ENCODE assay signal across 12 cellular contexts in genomic region chr5:139708434-139708849, GRCh38.
DNase-seq lines count a peak whose midpoint lies in the region; ATAC-seq and TF ChIP-seq lines count a peak whose summit lies in the region.
"Had no signal": no experiment of that assay in that cellular context is flagged by ENCODE, and none has a peak within 500 bp of the region (broad histone marks: within the 10 kb centered on the region; RNA-seq: fewer than 3 reads in every experiment).

No MANE protein-coding gene starts in this region.

- no peak for ATAC-seq in gastroesophageal sphincter
- ATAC-seq in HG03439 (IDR thresholded peaks at IDR 0.05; ENCODE audit: unreplicated experiment): no peak
- ATAC-seq: activated CD4-positive, CD25-positive, alpha-beta regulatory T cell treated with anti-CD3 and anti-CD28 coated beads, Interleukin-2, amount 50 U/mL, for 24 hours had no signal

- no peak for TF ChIP-seq CTCF in DOHH2 (IDR thresholded peaks at IDR 0.05; ENCODE audit: low read depth, low read length, poor library complexity, severe bottlenecking)
- TF ChIP-seq CTCF in gastroesophageal sphincter (IDR thresholded peaks at IDR 0.05): no peak

- H3K4me1 ChIP-seq in DOHH2 (ENCODE audit: control insufficient read depth, low read length) (peaks cover 59% of the 10 kb centered on the region), gastroesophageal sphincter (peaks cover 0 to 43% (median 21%) of the 10 kb centered on the region in 3 donors), skeletal muscle satellite cell (ENCODE audit: control insufficient read depth, insufficient read depth, low read length) (peaks cover 40% of the 10 kb centered on the region)

- peak; percentile 67 for DNase-seq in NCI-H69 (lab: John Stamatoyannopoulos, UW)
- no peak for DNase-seq in D341Med (ENCODE audit: low spot score)
- no peak for DNase-seq in stimulated activated CD4-positive, alpha-beta T cell treated with anti-CD3 and anti-CD28 coated beads, Interleukin-2, amount 100 ng/mL, for 48 hours
- no peak for DNase-seq in retina
- DNase-seq: activated naive CD4-positive, alpha-beta T cell; HCEC 1CT; NCI-H1105 treated with DMSO at 0.1 percent for 48 hours had no signal

- no peak overlapping the region; the same call in 1 of the 2 replicates for H3K4me2 ChIP-seq in DOHH2 (ENCODE audit: low read length)
- peak overlapping the region; percentile 7 for H3K4me2 ChIP-seq in skeletal muscle satellite cell (ENCODE audit: low read length)

- H3K27ac ChIP-seq in DOHH2 (ENCODE audit: low read depth, low read length) (0 out of 2 replicates have a peak overlapping the region, but pooled peaks have one; percentile 11), gastroesophageal sphincter (peak overlapping the region in 3 of 4 donors; percentile 69 to 76 (median 75))

- H3K9me2 ChIP-seq in DOHH2 (replicated peaks; ENCODE audit: control insufficient read depth, low read length): no peaks in the 10 kb centered on the region

- H3K4me3 ChIP-seq in DOHH2 (ENCODE audit: low read length) (no peak overlapping the region), gastroesophageal sphincter (no peak overlapping the region), skeletal muscle satellite cell (ENCODE audit: low read length) (no peak overlapping the region)

- peaks cover 13% of the 10 kb centered on the region for H3F3A ChIP-seq in DOHH2 (ENCODE audit: control insufficient read depth, insufficient read depth)

- H3K9me3 ChIP-seq in DOHH2 (ENCODE audit: control insufficient read depth, insufficient read depth, low read length) (no peaks in the 10 kb centered on the region), gastroesophageal sphincter (no peaks in the 10 kb centered on the region), skeletal muscle satellite cell (replicated peaks; ENCODE audit: low read length) (no peaks in the 10 kb centered on the region)

- no peak for TF ChIP-seq EP300 in gastroesophageal sphincter (IDR thresholded peaks at IDR 0.05)

- H3K36me3 ChIP-seq in DOHH2 (ENCODE audit: control insufficient read depth, low read length): no peaks in the 10 kb centered on the region
- no peaks in the 10 kb centered on the region for H3K36me3 ChIP-seq in gastroesophageal sphincter
- no peaks in the 10 kb centered on the region for H3K36me3 ChIP-seq in skeletal muscle satellite cell (ENCODE audit: insufficient read depth, low read length)

- no peaks in the 10 kb centered on the region for H3K79me2 ChIP-seq in DOHH2 (ENCODE audit: control insufficient read depth, low read length)

- H4K20me1 ChIP-seq in DOHH2 (ENCODE audit: control insufficient read depth, insufficient read depth, low read depth, low read length): no peaks in the 10 kb centered on the region

- WGBS in gastroesophageal sphincter (ENCODE audit: low coverage in 1 of 2), 2 donors: 20% methylated on average over 1 of the region's 3 CpGs; no CpG with 5 or more reads in 1 of the 2 donors

- H3K9ac ChIP-seq in skeletal muscle satellite cell (ENCODE audit: low read depth, low read length): peak overlapping the region; percentile 61

- H3K27me3 ChIP-seq in DOHH2 (ENCODE audit: control insufficient read depth, low read length) (peaks cover 18% of the 10 kb centered on the region), gastroesophageal sphincter (no peaks in the 10 kb centered on the region), skeletal muscle satellite cell (ENCODE audit: control insufficient read depth, insufficient read depth, low read length) (no peaks in the 10 kb centered on the region)

- TF ChIP-seq POLR2A in gastroesophageal sphincter (IDR thresholded peaks at IDR 0.05): no peak
